15 cellular contexts compared by ENCODE assay signal in the genomic region with DNA sequence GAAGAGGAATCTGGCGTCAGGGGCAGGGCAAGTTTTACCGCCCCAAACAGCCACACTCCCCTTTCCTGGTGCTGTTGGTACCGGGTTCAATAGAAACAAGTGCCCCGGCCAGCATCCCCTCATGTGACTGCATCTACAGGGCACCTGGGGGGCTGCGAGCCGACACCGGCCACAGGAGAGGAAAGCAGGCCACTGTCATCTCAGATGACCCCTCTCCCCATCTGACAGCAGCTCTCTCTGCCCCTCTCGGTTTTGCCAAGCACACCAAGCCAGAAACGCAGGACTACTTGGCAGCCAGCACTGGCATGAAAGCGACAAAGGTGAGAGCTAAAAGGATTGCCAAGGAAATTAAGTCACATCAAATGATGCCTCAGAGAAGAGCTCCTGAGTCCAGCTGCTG. TPM values are rescaled to one million over a fixed set of nuclear protein-coding genes. Genes with fewer than 3 reads are reported as not detected.
DNase-seq lines count a peak whose midpoint lies in the region; ATAC-seq and TF ChIP-seq lines count a peak whose summit lies in the region.
"Had no signal": no experiment of that assay in that cellular context is flagged by ENCODE, and none has a peak within 500 bp of the region (broad histone marks: within the 10 kb centered on the region; RNA-seq: fewer than 3 reads in every experiment).

No MANE protein-coding gene starts in this region.

- peak overlapping the region; percentile 73 for H3K27ac ChIP-seq in C4-2B
- H3K27ac ChIP-seq in KOPT-K1 (ENCODE audit: low read depth, low read length, poor library complexity, severe bottlenecking): peak overlapping the region; percentile 34

- no peak for TF ChIP-seq POLR2A in GM18505 (IDR thresholded peaks at IDR 0.05; ENCODE audit: borderline replicate concordance, extremely low read depth, insufficient read depth, insufficient read length)

- no peak for ATAC-seq in GM18505 (IDR thresholded peaks at IDR 0.05; ENCODE audit: unreplicated experiment)
- ATAC-seq: esophagus mucosa had no signal

- CTCF ChIA-PET in Calu3 (lab: Charles Lee): no interaction called here

- H3K4me3 Mint-ChIP-seq in dendritic cell treated with granulocyte-macrophage colony-stimulating factor and Interleukin-4, amounts not matched to agents 40 ng/mL and 50 ng/mL, for 4 days: peak overlapping the region; percentile 2
- no peak overlapping the region for H3K4me3 Mint-ChIP-seq in progenitor cell of endocrine pancreas (ENCODE audit: low read depth)
- no peak overlapping the region for H3K4me3 Mint-ChIP-seq in Calu3 (ENCODE audit: low read depth, unreplicated experiment)

- intact Hi-C loops in dendritic cell treated with granulocyte-macrophage colony-stimulating factor and Interleukin-4, amounts not matched to agents 40 ng/mL and 50 ng/mL, for 4 days (cut with micrococcal nuclease): loop anchor here (5.0 kb wide), 1 partner anchor 35 kb away; a partner anchor contains a TSS
- intact Hi-C loops in Calu3 (cut with micrococcal nuclease; ENCODE audit: unreplicated experiment): no loop called here

- peak overlapping the region; percentile 94 for H3K27ac Mint-ChIP-seq in dendritic cell treated with granulocyte-macrophage colony-stimulating factor and Interleukin-4, amounts not matched to agents 40 ng/mL and 50 ng/mL, for 4 days
- H3K27ac Mint-ChIP-seq in progenitor cell of endocrine pancreas (peak overlapping the region; percentile 59), Calu3 (ENCODE audit: unreplicated experiment) (no peak overlapping the region)
- H3K27ac Mint-ChIP-seq: IgD-negative memory B cell had no signal

- peaks cover 15% of the 10 kb centered on the region for H3K9me3 ChIP-seq in KOPT-K1 (ENCODE audit: insufficient read depth, low read length, poor library complexity, severe bottlenecking)
- H3K9me3 ChIP-seq: neutrophil had no signal

- no TSS peak for BruUV-seq in Calu3 (replicated peaks; lab: Mats Ljungman, UMichigan)

- H3K4me1 Mint-ChIP-seq in dendritic cell treated with granulocyte-macrophage colony-stimulating factor and Interleukin-4, amounts not matched to agents 40 ng/mL and 50 ng/mL, for 4 days (ENCODE audit: low read depth): peaks cover 83% of the 10 kb centered on the region
- peaks cover 17% of the 10 kb centered on the region for H3K4me1 Mint-ChIP-seq in progenitor cell of endocrine pancreas (ENCODE audit: low read depth)
- peaks cover 23% of the 10 kb centered on the region for H3K4me1 Mint-ChIP-seq in Calu3 (ENCODE audit: low read depth, unreplicated experiment)

- H3K9me3 Mint-ChIP-seq in dendritic cell treated with granulocyte-macrophage colony-stimulating factor and Interleukin-4, amounts not matched to agents 40 ng/mL and 50 ng/mL, for 4 days: no peaks in the 10 kb centered on the region
- H3K9me3 Mint-ChIP-seq in progenitor cell of endocrine pancreas (ENCODE audit: low read depth) (peaks cover 17% of the 10 kb centered on the region), Calu3 (ENCODE audit: low read depth, unreplicated experiment) (no peaks in the 10 kb centered on the region)

- peaks cover 33% of the 10 kb centered on the region for H3K36me3 ChIP-seq in KOPT-K1 (ENCODE audit: insufficient read depth, low read length)
- H3K36me3 ChIP-seq: neutrophil had no signal

- H3K27me3 Mint-ChIP-seq in dendritic cell treated with granulocyte-macrophage colony-stimulating factor and Interleukin-4, amounts not matched to agents 40 ng/mL and 50 ng/mL, for 4 days: no peaks in the 10 kb centered on the region
- H3K27me3 Mint-ChIP-seq in progenitor cell of endocrine pancreas (no peaks in the 10 kb centered on the region), Calu3 (ENCODE audit: unreplicated experiment) (no peaks in the 10 kb centered on the region)
- H3K27me3 Mint-ChIP-seq: IgD-negative memory B cell had no signal

- TF ChIP-seq CTCF in C4-2B (conservative IDR thresholded peaks at IDR 0.05): no peak
- no peak for TF ChIP-seq CTCF in progenitor cell of endocrine pancreas (IDR thresholded peaks at IDR 0.05; ENCODE audit: unreplicated experiment)
- TF ChIP-seq CTCF in Calu3 (IDR thresholded peaks at IDR 0.05; ENCODE audit: unreplicated experiment): no peak

- H3K36me3 Mint-ChIP-seq in dendritic cell treated with granulocyte-macrophage colony-stimulating factor and Interleukin-4, amounts not matched to agents 40 ng/mL and 50 ng/mL, for 4 days (ENCODE audit: low read depth): peaks cover 40% of the 10 kb centered on the region
- H3K36me3 Mint-ChIP-seq in progenitor cell of endocrine pancreas (ENCODE audit: insufficient read depth) (peaks cover 26% of the 10 kb centered on the region), Calu3 (ENCODE audit: insufficient read depth, unreplicated experiment) (peaks cover 9% of the 10 kb centered on the region)

- DNase-seq in progenitor cell of endocrine pancreas (ENCODE audit: low spot score, unreplicated experiment) (no peak), AG08396 (ENCODE audit: low spot score) (no peak), COLO829 (ENCODE audit: low spot score) (no peak), Calu3 (no peak)
- DNase-seq: DMS79; mesenchymal stem cell; NCI-H774; stimulated activated CD4-positive, alpha-beta T cell treated with anti-CD3 and anti-CD28 coated beads, Interleukin-2, amount 100 ng/mL, for 48 hours had no signal

RNA-seq across cellular contexts. Expression of a gene that starts 37.1 kb away (rescaled TPM):
- 93.6 and 106 TPM in 2 replicates for total RNA-seq in progenitor cell of endocrine pancreas
- total RNA-seq in Calu3 (2022): 45.8 and 49.8 TPM in 2 replicates
